In genomic region chr13:79663977-79664636, GRCh38 we compare ENCODE assay signal across 14 cellular contexts.
A peak's percentile ranks its signal among the peaks of the same experiment; 100 is the strongest.
DNase-seq lines count a peak whose midpoint lies in the region; ATAC-seq and TF ChIP-seq lines count a peak whose summit lies in the region.
"Had no signal": no experiment of that assay in that cellular context is flagged by ENCODE, and none has a peak within 500 bp of the region (broad histone marks: within the 10 kb centered on the region; RNA-seq: fewer than 3 reads in every experiment).

No MANE protein-coding gene starts in this region.

- no peak for DNase-seq in Right ventricle myocardium inferior (ENCODE audit: missing footprints)
- no peak for DNase-seq in cardiac septum (ENCODE audit: low spot score)
- DNase-seq in left ventricle myocardium inferior: no peak
- no peak for DNase-seq in psoas muscle
- no peak for DNase-seq in ecto neural progenitor cell (ENCODE audit: low spot score)
- DNase-seq in D341Med (ENCODE audit: low spot score): no peak
- DNase-seq in NCI-H1436 treated with DMSO at 0.1 percent for 48 hours (lab: John Stamatoyannopoulos, UW): no peak
- DNase-seq: CD8-positive, alpha-beta memory T cell; DMS79; GM23248; H7 had no signal

- ATAC-seq in Right ventricle myocardium inferior: peak; percentile 71
- peak in 1 of 4 donors; percentile 18 for ATAC-seq in psoas muscle

- no peak overlapping the region for H3K4me3 ChIP-seq in left ventricle myocardium inferior
- H3K4me3 ChIP-seq in psoas muscle: no peak overlapping the region
- H3K4me3 ChIP-seq: BLaER1, GM12878, GM23248 had no signal

- H3K27ac ChIP-seq in left ventricle myocardium inferior (replicated peaks) (peak overlapping the region; percentile 82), psoas muscle (peak overlapping the region; percentile 70)
- H3K27ac ChIP-seq: 22Rv1, BLaER1, GM23248 had no signal

- no peaks in the 10 kb centered on the region for H3K27me3 ChIP-seq in left ventricle myocardium inferior (ENCODE audit: low read depth)
- no peaks in the 10 kb centered on the region for H3K27me3 ChIP-seq in psoas muscle (ENCODE audit: insufficient read depth in 3 of 3, low read length in 2 of 3)
- H3K27me3 ChIP-seq: BLaER1 had no signal

- WGBS in psoas muscle, 3 donors: 52 to 64% (median 60%) methylated on average over 6 of the region's 6 CpGs

- intact Hi-C loops in Right ventricle myocardium inferior (cut with DNase I): loop anchor here (2.0 kb wide), 1 partner anchor 27 kb away; no protein-coding TSS in a partner anchor
- intact Hi-C loops in cardiac septum (cut with DNase I): loop anchor here (10.0 kb wide), 2 partner anchors 109 to 471 kb away; no protein-coding TSS in a partner anchor
- intact Hi-C loops in left ventricle myocardium inferior (cut with micrococcal nuclease): no loop called here
- intact Hi-C loops in psoas muscle (cut with DNase I): loop anchor here in 1 of 2 donors (5.0 kb wide), 1 partner anchor 678 kb away; the partner anchor contains the start of gene SPRY2

- no peak for TF ChIP-seq CTCF in left ventricle myocardium inferior (IDR thresholded peaks at IDR 0.05; ENCODE audit: borderline replicate concordance)
- no peak for TF ChIP-seq CTCF in psoas muscle (IDR thresholded peaks at IDR 0.05)

- H3K4me1 ChIP-seq in left ventricle myocardium inferior (peaks cover 15% of the 10 kb centered on the region), psoas muscle (peaks cover 22% of the 10 kb centered on the region)
- H3K4me1 ChIP-seq: BLaER1 had no signal

- H3K9me3 ChIP-seq in left ventricle myocardium inferior (replicated peaks) (peaks cover 5% of the 10 kb centered on the region), psoas muscle (no peaks in the 10 kb centered on the region)
- H3K9me3 ChIP-seq: BLaER1 had no signal

- H3K36me3 ChIP-seq in left ventricle myocardium inferior (no peaks in the 10 kb centered on the region), psoas muscle (ENCODE audit: insufficient read depth in 1 of 2, low read depth in 1 of 2) (no peaks in the 10 kb centered on the region)
- H3K36me3 ChIP-seq: BLaER1 had no signal
